Comparison of ENCODE assay signal across 18 cellular contexts in genomic region chr2:127177617-127178278, GRCh38. TPM values are rescaled to one million over a fixed set of nuclear protein-coding genes. Genes with fewer than 3 reads are reported as not detected.
DNase-seq lines count a peak whose midpoint lies in the region; ATAC-seq, FAIRE-seq and TF ChIP-seq lines count a peak whose summit lies in the region.
"Had no signal": no experiment of that assay in that cellular context is flagged by ENCODE, and none has a peak within 500 bp of the region (broad histone marks: within the 10 kb centered on the region; RNA-seq: fewer than 3 reads in every experiment).

No MANE protein-coding gene starts in this region.

- peak; percentile 55 for DNase-seq in coronary artery (ENCODE audit: low spot score)
- DNase-seq in HepG2 (ENCODE audit: low spot score) = no peak
- DNase-seq in sciatic nerve (ENCODE audit: low spot score) = peak; percentile 44
- no peak for DNase-seq in transverse colon
- no peak for DNase-seq in kidney
- no peak for DNase-seq in GM19240 (ENCODE audit: insufficient read length, low spot score)
- no peak for DNase-seq in activated CD8-positive, alpha-beta memory T cell treated with anti-CD3 and anti-CD28 coated beads, Interleukin-2, amount 50 U/mL, for 4 hours
- DNase-seq: ACHN, DMS79, NCI-H1092 treated with DMSO at 0.1 percent for 48 hours, NCI-H146, NCI-H2081, NCI-H2171 treated with DMSO at 0.1 percent for 48 hours, NCI-H446 treated with DMSO at 0.1 percent for 48 hours, SJCRH30 had no signal

- no peaks in the 10 kb centered on the region for H3K4me1 Mint-ChIP-seq in activated T-helper 17 cell treated with anti-CD3 and anti-CD28 coated beads, Interleukin-2, amount 50 U/mL, for 72 hours

- no peak for ATAC-seq in HepG2
- no peak for ATAC-seq in sciatic nerve
- ATAC-seq in activated T-helper 17 cell treated with anti-CD3 and anti-CD28 coated beads, Interleukin-2, amount 50 U/mL, for 72 hours (replicated peaks) = no peak
- ATAC-seq: Panc1 had no signal

- TF ChIP-seq CTCF in coronary artery (IDR thresholded peaks at IDR 0.05) = no peak
- no peak for TF ChIP-seq CTCF in HepG2 (CRISPR knock-in tag; IDR thresholded peaks at IDR 0.05)
- TF ChIP-seq CTCF in transverse colon (IDR thresholded peaks at IDR 0.05) = no peak
- no peak for TF ChIP-seq CTCF in kidney (IDR thresholded peaks at IDR 0.05; ENCODE audit: borderline replicate concordance, extremely low read depth, insufficient read depth)

- no peak overlapping the region for H3K4me3 ChIP-seq in coronary artery
- no peak overlapping the region for H3K4me3 ChIP-seq in HepG2 (replicated peaks in 1 of 3; ENCODE audit: insufficient read depth in 1 of 3, low read depth in 2 of 3, low read length in 3 of 3)
- H3K4me3 ChIP-seq in transverse colon = no peak overlapping the region
- no peak overlapping the region for H3K4me3 ChIP-seq in kidney (ENCODE audit: low read length in 2 of 2)
- H3K4me3 ChIP-seq: HAP-1, SJCRH30 had no signal

- BruUV-seq in HepG2 (replicated peaks; lab: Mats Ljungman, UMichigan) = no TSS peak

- no peak overlapping the region for H3K27ac ChIP-seq in coronary artery
- no peak overlapping the region for H3K27ac ChIP-seq in HepG2 (ENCODE audit: extremely low read length, insufficient read depth, low read length)
- H3K27ac ChIP-seq in transverse colon = peak overlapping the region; percentile 59 to 85 (median 78)
- no peak overlapping the region for H3K27ac ChIP-seq in kidney (ENCODE audit: low read depth in 2 of 2, low read length in 2 of 2)
- H3K27ac ChIP-seq: SJCRH30 had no signal

- WGBS in HepG2 (ENCODE audit: low lambda C conversion rate) = 64% methylated on average over 15 of the region's 15 CpGs
- 71 to 83% methylated on average over 3 to 15 of the region's 15 CpGs for WGBS in transverse colon (ENCODE audit: low coverage in 1 of 2), 2 donors

- H3K4me2 ChIP-seq in HepG2 (ENCODE audit: low read depth, low read length) = no peak overlapping the region

- peaks cover 19% of the 10 kb centered on the region for H3K27me3 Mint-ChIP-seq in activated T-helper 17 cell treated with anti-CD3 and anti-CD28 coated beads, Interleukin-2, amount 50 U/mL, for 72 hours

- H3K36me3 ChIP-seq in HepG2 (replicated peaks in 1 of 2; ENCODE audit: control insufficient read depth in 1 of 2, insufficient read depth in 2 of 2, low read length in 2 of 2) (no peaks in the 10 kb centered on the region), transverse colon (no peaks in the 10 kb centered on the region), kidney (ENCODE audit: control insufficient read depth in 1 of 2, insufficient read depth in 2 of 2, low read length in 2 of 2) (no peaks in the 10 kb centered on the region)
- H3K36me3 ChIP-seq: HAP-1, SJCRH30 had no signal

- TF ChIP-seq POLR2A in HepG2 (IDR thresholded peaks at IDR 0.05; ENCODE audit: insufficient read depth in 1 of 2, low read depth in 2 of 2, low read length in 2 of 2) (no peak), transverse colon (IDR thresholded peaks at IDR 0.05) (no peak)

- TF ChIP-seq RAD21 in HepG2 (CRISPR knock-in tag; IDR thresholded peaks at IDR 0.05) = no peak

- no peaks in the 10 kb centered on the region for H3K9me3 ChIP-seq in HepG2 (ENCODE audit: low read length)
- peaks cover 0 to 6% of the 10 kb centered on the region in 2 donors for H3K9me3 ChIP-seq in transverse colon
- H3K9me3 ChIP-seq in kidney (ENCODE audit: control insufficient read depth in 1 of 2, low read length in 2 of 2) = peaks cover 0 to 2% of the 10 kb centered on the region in 2 donors
- H3K9me3 ChIP-seq: HAP-1, SJCRH30 had no signal

- H3K79me2 ChIP-seq in HepG2 (ENCODE audit: insufficient read depth, low read length) = no peaks in the 10 kb centered on the region

- H2AFZ ChIP-seq in HepG2 (ENCODE audit: low read length) = no peak overlapping the region

- no peak overlapping the region for H3K4me3 Mint-ChIP-seq in activated T-helper 17 cell treated with anti-CD3 and anti-CD28 coated beads, Interleukin-2, amount 50 U/mL, for 72 hours

- CTCF ChIA-PET in HepG2 (lab: Yijun Ruan, JAX; ENCODE audit: low intra/inter-chr PET ratio, low total read pairs) = no interaction called here

- in situ Hi-C loops in HepG2 (cut with HindIII; ENCODE audit: extremely low pct_ligation_motif_present, low pct_unique_long_range_greater_than_20kb) (no loop called here), transverse colon (cut with MboI; ENCODE audit: low pct_ligation_motif_present in 1 of 4, low pct_unique_long_range_greater_than_20kb in 1 of 4, low sequenced_read_pairs in 3 of 4) (no loop called here)

- no peak overlapping the region for H3K27ac Mint-ChIP-seq in activated T-helper 17 cell treated with anti-CD3 and anti-CD28 coated beads, Interleukin-2, amount 50 U/mL, for 72 hours

- TF ChIP-seq EP300 in HepG2 (IDR thresholded peaks at IDR 0.05; ENCODE audit: low read depth in 2 of 2, low read length in 2 of 2) (no peak), HepG2 (CRISPR knock-in tag; IDR thresholded peaks at IDR 0.05; ENCODE audit: borderline replicate concordance) (no peak), transverse colon (IDR thresholded peaks at IDR 0.05; ENCODE audit: low read depth) (no peak)

- no peaks in the 10 kb centered on the region for H4K20me1 ChIP-seq in HepG2 (ENCODE audit: insufficient read depth, low read length)

- POLR2A ChIA-PET in HepG2 (lab: Yijun Ruan, JAX) = no interaction called here

- H3K4me1 ChIP-seq in HepG2 (ENCODE audit: insufficient read depth, low read length) (no peaks in the 10 kb centered on the region), transverse colon (peaks cover 0 to 34% (median 15%) of the 10 kb centered on the region in 4 donors), kidney (ENCODE audit: control insufficient read depth in 1 of 2, insufficient read depth in 1 of 2, low read depth in 1 of 2, low read length in 2 of 2) (peaks cover 9 to 13% of the 10 kb centered on the region in 2 donors)
- H3K4me1 ChIP-seq: HAP-1, SJCRH30 had no signal

- no peaks in the 10 kb centered on the region for H3K36me3 Mint-ChIP-seq in activated T-helper 17 cell treated with anti-CD3 and anti-CD28 coated beads, Interleukin-2, amount 50 U/mL, for 72 hours (ENCODE audit: low read depth)

- H3K27me3 ChIP-seq in HepG2 (ENCODE audit: control insufficient read depth in 1 of 2, insufficient read depth in 2 of 2, low read length in 2 of 2) = peaks cover 0 to 43% of the 10 kb centered on the region in 2 experiments; a peak in 4 of 5 replicates
- no peaks in the 10 kb centered on the region for H3K27me3 ChIP-seq in transverse colon
- H3K27me3 ChIP-seq: SJCRH30 had no signal

- FAIRE-seq in HepG2 (lab: Jason Lieb, UNC) (no peak), kidney (lab: Jason Lieb, UNC) (no peak)

- intact Hi-C loops in HepG2 (cut with micrococcal nuclease; ENCODE audit: unreplicated experiment) = no loop called here
- intact Hi-C loops in sciatic nerve (cut with DNase I) = no loop called here
- intact Hi-C loops in transverse colon (cut with DNase I; ENCODE audit: low total_unique reads) = loop anchor here (1.0 to 2.0 kb wide), 2 partner anchors 17 to 47 kb away; no protein-coding TSS in a partner anchor
- intact Hi-C loops in kidney (cut with DNase I) = no loop called here

- peaks cover 4% of the 10 kb centered on the region for H3K9me3 Mint-ChIP-seq in activated T-helper 17 cell treated with anti-CD3 and anti-CD28 coated beads, Interleukin-2, amount 50 U/mL, for 72 hours

- no peak overlapping the region for H3K9ac ChIP-seq in HepG2 (ENCODE audit: insufficient read depth, low read depth, low read length)
- no peak overlapping the region for H3K9ac ChIP-seq in kidney (ENCODE audit: low read length in 2 of 2)

TF ChIP-seq in HepG2, 621 proteins besides CTCF, POLR2A, EP300 and RAD21:
- TF ChIP-seq SOX5 (CRISPR knock-in tag; IDR thresholded peaks at IDR 0.05; ENCODE audit: borderline replicate concordance) (no peak), ZNF263 (CRISPR knock-in tag; IDR thresholded peaks at IDR 0.05) (peak; percentile 2; the same call in 1 of the 2 replicates), FOXK2 (IDR thresholded peaks at IDR 0.05) (no peak), TOPORS (CRISPR knock-in tag; IDR thresholded peaks at IDR 0.05) (no peak)

RNA-seq across cellular contexts. Expression of gene CYP27C1, which starts 42.4 kb away (rescaled TPM):
- total RNA-seq in HepG2 (2016; rRNA removed; fragmentation: Illumina TruSeq; extraction: Trizol) (not detected in 2 replicates), sciatic nerve (0.31 TPM), transverse colon (under 1 TPM in 3 of 4 donors, not detected in 1; 0.14 to 0.64 (median 0.20) TPM), kidney (0.35 TPM)
- total RNA-seq in HepG2 (2016; cell fraction: cytosol; rRNA removed; fragmentation: Illumina TruSeq; extraction: Trizol; ENCODE audit: low read depth) = not detected in 2 replicates
- total RNA-seq in HepG2 (2016; cell fraction: insoluble cytoplasmic fraction; rRNA removed; fragmentation: Illumina TruSeq; extraction: Trizol) = not detected in 2 replicates
- not detected in 2 replicates for total RNA-seq in HepG2 (2016; cell fraction: membrane; rRNA removed; fragmentation: Illumina TruSeq; extraction: Trizol)
- not detected in 2 replicates for total RNA-seq in HepG2 (2016; cell fraction: nucleus; rRNA removed; fragmentation: Illumina TruSeq; extraction: Trizol)
- polyA plus RNA-seq in HepG2 (2011; rRNA removed) (not detected in 2 replicates), kidney (ENCODE audit: insufficient read depth, low read depth, low replicate concordance) (not detected)
- polyA plus RNA-seq in HepG2 (2011; cell fraction: cytosol; rRNA removed) = not detected in 2 replicates
- polyA plus RNA-seq in HepG2 (2011; cell fraction: nucleus; rRNA removed) = not detected in 2 replicates
- not detected in 2 replicates for polyA plus RNA-seq in HepG2 (2012)
- not detected in 2 replicates for polyA plus RNA-seq in HepG2 (2016; cell fraction: cytosol; fragmentation: Illumina TruSeq; extraction: Trizol; ENCODE audit: low read depth)
- not detected in 2 replicates for polyA plus RNA-seq in HepG2 (2016; cell fraction: insoluble cytoplasmic fraction; fragmentation: Illumina TruSeq; extraction: Trizol; ENCODE audit: low read depth)
- polyA plus RNA-seq in HepG2 (2016; cell fraction: membrane; fragmentation: Illumina TruSeq; extraction: Trizol; ENCODE audit: low read depth) = not detected in 2 replicates
- not detected in 2 replicates for polyA plus RNA-seq in HepG2 (2016; cell fraction: nucleus; fragmentation: Illumina TruSeq; extraction: Trizol; ENCODE audit: insufficient read depth, low read depth)
- polyA minus RNA-seq in HepG2 (2011; rRNA and poly(A)+ RNA removed; ENCODE audit: low replicate concordance) = not detected in 2 replicates
- not detected in 2 replicates for polyA minus RNA-seq in HepG2 (2011; cell fraction: cytosol; rRNA and poly(A)+ RNA removed)
- polyA minus RNA-seq in HepG2 (2011; cell fraction: nucleus; rRNA and poly(A)+ RNA removed) = not detected in 2 replicates
- total RNA-seq in activated T-helper 17 cell treated with anti-CD3 and anti-CD28 coated beads, Interleukin-2, amount 50 U/mL, for 72 hours = not detected

Comparison
In these comparisons a context has a peak if more than half of its experiments do, and no peak if none do; other contexts are left out.
1. DNase-seq: peak in coronary artery (single experiment) and sciatic nerve (single experiment); none in HepG2 (single experiment), transverse colon (single experiment), kidney (single experiment), GM19240 (single experiment) and activated CD8-positive, alpha-beta memory T cell treated with anti-CD3 and anti-CD28 coated beads, Interleukin-2, amount 50 U/mL, for 4 hours (single experiment).
2. H3K27ac ChIP-seq: peak in transverse colon (4 of 4); none in coronary artery (0 of 2), HepG2 (single experiment) and kidney (0 of 2).